1 cellular context compared by ENCODE assay signal in the genomic region with DNA sequence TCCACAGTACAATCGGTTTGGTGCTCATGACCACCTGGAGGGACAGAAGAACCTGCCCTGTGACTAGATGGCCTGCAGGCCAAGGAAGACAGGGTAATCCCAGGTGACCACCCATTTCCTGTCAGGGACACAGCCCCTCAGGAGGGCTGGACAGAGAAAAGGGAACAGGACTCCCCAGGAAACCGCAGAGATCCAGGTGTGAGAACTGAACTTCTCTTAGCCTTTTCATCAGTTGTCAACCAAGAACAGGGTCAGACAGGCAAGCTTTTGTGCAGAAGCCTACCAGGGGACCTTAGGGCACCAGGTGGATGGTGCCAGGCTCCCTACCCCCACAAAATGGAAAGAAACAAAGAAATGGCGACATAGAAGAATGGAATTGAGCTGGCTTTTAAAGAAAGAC.
TF ChIP-seq lines count a peak whose summit lies in the region.

No MANE protein-coding gene starts in this region.

TF ChIP-seq in HCT116, 20 proteins besides CTCF, POLR2A, EP300 and RAD21 (continued from another document):
- TF ChIP-seq EGR1 (IDR thresholded peaks at IDR 0.05; ENCODE audit: low read depth) = no peak
- TF ChIP-seq, protein P1, sequence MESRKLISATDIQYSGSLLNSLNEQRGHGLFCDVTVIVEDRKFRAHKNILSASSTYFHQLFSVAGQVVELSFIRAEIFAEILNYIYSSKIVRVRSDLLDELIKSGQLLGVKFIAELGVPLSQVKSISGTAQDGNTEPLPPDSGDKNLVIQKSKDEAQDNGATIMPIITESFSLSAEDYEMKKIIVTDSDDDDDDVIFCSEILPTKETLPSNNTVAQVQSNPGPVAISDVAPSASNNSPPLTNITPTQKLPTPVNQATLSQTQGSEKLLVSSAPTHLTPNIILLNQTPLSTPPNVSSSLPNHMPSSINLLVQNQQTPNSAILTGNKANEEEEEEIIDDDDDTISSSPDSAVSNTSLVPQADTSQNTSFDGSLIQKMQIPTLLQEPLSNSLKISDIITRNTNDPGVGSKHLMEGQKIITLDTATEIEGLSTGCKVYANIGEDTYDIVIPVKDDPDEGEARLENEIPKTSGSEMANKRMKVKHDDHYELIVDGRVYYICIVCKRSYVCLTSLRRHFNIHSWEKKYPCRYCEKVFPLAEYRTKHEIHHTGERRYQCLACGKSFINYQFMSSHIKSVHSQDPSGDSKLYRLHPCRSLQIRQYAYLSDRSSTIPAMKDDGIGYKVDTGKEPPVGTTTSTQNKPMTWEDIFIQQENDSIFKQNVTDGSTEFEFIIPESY (IDR thresholded peaks at IDR 0.05; ENCODE audit: extremely low read depth, insufficient replicate concordance, low read length) = no peak
- TF ChIP-seq SP1 (IDR thresholded peaks at IDR 0.05; ENCODE audit: low read depth) = no peak
- no peak for TF ChIP-seq CBX3 (IDR thresholded peaks at IDR 0.05; ENCODE audit: low read depth)
- no peak for TF ChIP-seq SIN3A (IDR thresholded peaks at IDR 0.05; ENCODE audit: low read depth)
- TF ChIP-seq FOSL1 (IDR thresholded peaks at IDR 0.05; ENCODE audit: low read depth) = no peak
- TF ChIP-seq ZNF274 (IDR thresholded peaks at IDR 0.05; ENCODE audit: low read depth, low read length) = no peak
- TF ChIP-seq TCF7L2 (IDR thresholded peaks at IDR 0.05; ENCODE audit: borderline replicate concordance, extremely low read depth, insufficient read depth, insufficient read length) = no peak
- no peak for TF ChIP-seq SRF (IDR thresholded peaks at IDR 0.05; ENCODE audit: low read depth)
- no peak for TF ChIP-seq EZH2 (IDR thresholded peaks at IDR 0.05)
- no peak for TF ChIP-seq ZFX (IDR thresholded peaks at IDR 0.05)
